30 cellular contexts compared by ENCODE assay signal in the genomic region with DNA sequence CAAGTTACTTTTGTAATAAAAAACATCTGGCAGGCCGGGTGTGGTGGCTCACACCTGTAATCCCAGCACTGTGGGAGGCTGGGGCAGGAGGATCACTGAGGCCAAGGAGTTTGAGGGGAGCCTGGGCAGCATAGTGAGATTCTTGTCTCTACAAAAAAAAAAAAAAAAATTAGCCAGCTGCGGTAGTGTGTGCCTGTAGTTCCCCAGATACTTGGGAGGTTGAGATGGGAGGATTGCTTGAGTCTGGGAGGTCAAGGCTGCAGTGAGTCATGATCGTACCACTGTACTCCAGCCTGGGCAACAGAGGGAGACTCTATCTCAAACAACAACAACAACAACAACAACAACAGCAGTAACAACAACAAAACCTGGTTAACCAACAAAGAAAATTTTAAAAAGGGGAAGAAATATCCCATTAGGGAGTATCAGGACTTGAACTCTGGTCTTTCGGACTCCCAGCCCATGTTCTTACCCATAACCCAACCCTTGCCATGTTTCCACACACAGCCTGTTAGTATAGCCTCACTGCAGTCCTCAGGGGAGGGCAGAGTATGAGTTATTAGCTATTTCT. TPM values are rescaled to one million over a fixed set of nuclear protein-coding genes. Genes with fewer than 3 reads are reported as not detected.
DNase-seq lines count a peak whose midpoint lies in the region; ATAC-seq and TF ChIP-seq lines count a peak whose summit lies in the region.
"Had no signal": no experiment of that assay in that cellular context is flagged by ENCODE, and none has a peak within 500 bp of the region (broad histone marks: within the 10 kb centered on the region; RNA-seq: fewer than 3 reads in every experiment).

No MANE protein-coding gene starts in this region.

- ATAC-seq in stimulated activated effector memory CD8-positive, alpha-beta T cell treated with anti-CD3 and anti-CD28 coated beads, Interleukin-12 subunit alpha, Interleukin-12 subunit beta, amount 100 ng/mL, for 72 hours, result no peak
- no peak for ATAC-seq in GM21737 (IDR thresholded peaks at IDR 0.05; ENCODE audit: unreplicated experiment)

- no peak for TF ChIP-seq POLR2A in Peyer's patch (IDR thresholded peaks at IDR 0.05)

- no peaks in the 10 kb centered on the region for H3K27me3 Mint-ChIP-seq in endodermal cell (ENCODE audit: insufficient read depth)

- no peak overlapping the region for H3K9ac ChIP-seq in endodermal cell (ENCODE audit: extremely low read depth, low read length, poor library complexity, severe bottlenecking)

- WGBS in endodermal cell (ENCODE audit: insufficient coverage in 1 of 2, insufficient read length in 1 of 2), 2 experiments, result 89% methylated on average over 4 of the region's 4 CpGs; no CpG with 5 or more reads in 1 of the 2 experiments

- H3K27ac ChIP-seq in HL-60 (replicated peaks) (peak overlapping the region; percentile 87), Peyer's patch (peak overlapping the region; percentile 12 to 78 (median 50)), endodermal cell (ENCODE audit: low read depth, low read length) (no peak overlapping the region)
- H3K27ac ChIP-seq: epithelial cell of prostate, SJSA1, suprapubic skin had no signal

- H3K27ac Mint-ChIP-seq in endodermal cell, result peak overlapping the region; percentile 66
- H3K27ac Mint-ChIP-seq in stimulated activated effector memory CD8-positive, alpha-beta T cell treated with anti-CD3 and anti-CD28 coated beads, Interleukin-12 subunit alpha, Interleukin-12 subunit beta, amount 100 ng/mL, for 72 hours, result no peak overlapping the region
- H3K27ac Mint-ChIP-seq: CD8-positive, alpha-beta T cell had no signal

- H3K36me3 ChIP-seq in Peyer's patch (no peaks in the 10 kb centered on the region), endodermal cell (ENCODE audit: control insufficient read depth, insufficient read depth, low read length) (no peaks in the 10 kb centered on the region)
- H3K36me3 ChIP-seq: HAP-1, SJSA1, suprapubic skin had no signal

- H3K36me3 Mint-ChIP-seq in endodermal cell (ENCODE audit: low read depth), result peaks cover 5% of the 10 kb centered on the region
- H3K36me3 Mint-ChIP-seq in stimulated activated effector memory CD8-positive, alpha-beta T cell treated with anti-CD3 and anti-CD28 coated beads, Interleukin-12 subunit alpha, Interleukin-12 subunit beta, amount 100 ng/mL, for 72 hours, result no peaks in the 10 kb centered on the region
- H3K36me3 Mint-ChIP-seq: activated naive CD8-positive, alpha-beta T cell treated with anti-CD3 and anti-CD28 coated beads, Interleukin-2, amount 10 ng/mL, durations not matched to agents 7 days and 5 days; CD8-positive, alpha-beta T cell had no signal

- H3K4me1 ChIP-seq in Peyer's patch (peaks cover 0 to 25% (median 14%) of the 10 kb centered on the region in 4 donors), endodermal cell (ENCODE audit: control insufficient read depth, insufficient read depth, low read length) (peaks cover 5% of the 10 kb centered on the region)
- H3K4me1 ChIP-seq: SJSA1 had no signal

- TF ChIP-seq CTCF in HL-60 (IDR thresholded peaks at IDR 0.05; ENCODE audit: insufficient read depth, low read length) (no peak), Peyer's patch (IDR thresholded peaks at IDR 0.05) (no peak), endodermal cell (conservative IDR thresholded peaks at IDR 0.05) (no peak)

- H3K4me3 ChIP-seq in HL-60 (replicated peaks; ENCODE audit: insufficient read depth, low read length) (no peak overlapping the region), Peyer's patch (no peak overlapping the region), endodermal cell (ENCODE audit: low read length) (no peak overlapping the region)
- H3K4me3 ChIP-seq: HAP-1, SJSA1, suprapubic skin had no signal

- H3K9me3 ChIP-seq in Peyer's patch (no peaks in the 10 kb centered on the region), endodermal cell (ENCODE audit: control insufficient read depth, low read length) (no peaks in the 10 kb centered on the region)
- H3K9me3 ChIP-seq: HAP-1, SJSA1, suprapubic skin had no signal

- DNase-seq in HL-60 (ENCODE audit: low read depth in 1 of 2, low spot score in 1 of 2), result no peak
- no peak for DNase-seq in Peyer's patch
- no peak for DNase-seq in endodermal cell
- no peak for DNase-seq in stimulated activated effector memory CD8-positive, alpha-beta T cell treated with anti-CD3 and anti-CD28 coated beads, Interleukin-12 subunit alpha, Interleukin-12 subunit beta, amount 100 ng/mL, for 72 hours (ENCODE audit: low spot score in 2 of 2)
- no peak for DNase-seq in DMS153 (lab: John Stamatoyannopoulos, UW)
- DNase-seq in NCI-H1417 (lab: John Stamatoyannopoulos, UW), result no peak
- no peak for DNase-seq in 8988T
- DNase-seq: activated CD4-positive, alpha-beta T cell treated with anti-CD3 and anti-CD28 coated beads for 1 hour; activated effector memory CD4-positive, alpha-beta T cell treated with Interleukin-2 at 50 U/mL for 16 hours; activated naive CD8-positive, alpha-beta T cell treated with anti-CD3 and anti-CD28 coated beads, Interleukin-2, amount 10 ng/mL, durations not matched to agents 7 days and 5 days; activated T-cell treated with anti-CD3 and anti-CD28 coated beads for 4 hours; CD8-positive, alpha-beta T cell; KBM-7; NCI-H1436 treated with DMSO at 0.1 percent for 48 hours; NCI-H345; NCI-H748 treated with DMSO at 0.1 percent for 48 hours; nephron progenitor cell; RPMI8226; stimulated activated CD4-positive, alpha-beta T cell treated with anti-CD3 and anti-CD28 coated beads, Interleukin-2, amount 100 ng/mL, for 48 hours; T-helper 1 cell had no signal

- H3K27me3 ChIP-seq in HL-60 (ENCODE audit: insufficient read depth, poor library complexity, severe bottlenecking), result no peaks in the 10 kb centered on the region
- H3K27me3 ChIP-seq in Peyer's patch, result no peaks in the 10 kb centered on the region
- H3K27me3 ChIP-seq in endodermal cell (ENCODE audit: control insufficient read depth, insufficient read depth, low read length, poor library complexity, severe bottlenecking), result no peaks in the 10 kb centered on the region

- H3K4me1 Mint-ChIP-seq in endodermal cell, result peaks cover 32% of the 10 kb centered on the region
- peaks cover 29% of the 10 kb centered on the region for H3K4me1 Mint-ChIP-seq in stimulated activated effector memory CD8-positive, alpha-beta T cell treated with anti-CD3 and anti-CD28 coated beads, Interleukin-12 subunit alpha, Interleukin-12 subunit beta, amount 100 ng/mL, for 72 hours

- no peak overlapping the region for H3K4me3 Mint-ChIP-seq in endodermal cell
- peak overlapping the region; percentile 38 for H3K4me3 Mint-ChIP-seq in stimulated activated effector memory CD8-positive, alpha-beta T cell treated with anti-CD3 and anti-CD28 coated beads, Interleukin-12 subunit alpha, Interleukin-12 subunit beta, amount 100 ng/mL, for 72 hours
- H3K4me3 Mint-ChIP-seq: nephron progenitor cell had no signal

- no peaks in the 10 kb centered on the region for H3K9me3 Mint-ChIP-seq in endodermal cell
- H3K9me3 Mint-ChIP-seq in stimulated activated effector memory CD8-positive, alpha-beta T cell treated with anti-CD3 and anti-CD28 coated beads, Interleukin-12 subunit alpha, Interleukin-12 subunit beta, amount 100 ng/mL, for 72 hours, result no peaks in the 10 kb centered on the region
- H3K9me3 Mint-ChIP-seq: activated naive CD8-positive, alpha-beta T cell treated with anti-CD3 and anti-CD28 coated beads, Interleukin-2, amount 10 ng/mL, durations not matched to agents 7 days and 5 days; CD8-positive, alpha-beta T cell; nephron progenitor cell had no signal

RNA-seq across cellular contexts. Expression of gene PALD1, which starts 17.2 kb away (rescaled TPM):
- total RNA-seq in Peyer's patch (10 to 100 TPM in 1 of 4 donors, 1 to 10 TPM in 3; 1.2 to 15.7 (median 3.6) TPM), endodermal cell (10 to 100 TPM; 17.3 to 19.7 TPM)
- 12.0 TPM for polyA plus RNA-seq in endodermal cell (2013, experiment 1 of 2)
- 11.6 TPM for polyA plus RNA-seq in endodermal cell (2013, experiment 2 of 2)
- total RNA-seq: SJSA1 had no signal

RNA-seq across cellular contexts. Expression of gene NODAL, which starts 54.3 kb away (rescaled TPM):
- total RNA-seq in Peyer's patch (not detected), endodermal cell (10 to 100 TPM; 18.2 to 71.0 TPM)
- 36.1 TPM for polyA plus RNA-seq in endodermal cell (2013, experiment 1 of 2)
- 39.2 TPM for polyA plus RNA-seq in endodermal cell (2013, experiment 2 of 2)
- total RNA-seq: activated naive CD8-positive, alpha-beta T cell treated with anti-CD3 and anti-CD28 coated beads, Interleukin-2, amount 10 ng/mL, durations not matched to agents 7 days and 5 days; CD8-positive, alpha-beta T cell; glomerular endothelial cell; HT1080; liver; mononuclear cell; right cardiac atrium; SJSA1; suprapubic skin had no signal
- polyA plus RNA-seq: liver, right cardiac atrium had no signal

Comparison
In these comparisons a context has a peak if more than half of its experiments do, and no peak if none do; other contexts are left out.
1. RNA of gene NODAL, which starts 54.3 kb away (total RNA-seq): 18.2 to 71.0 TPM in endodermal cell; not detected in Peyer's patch; every median in the first group is over 10 times any median in the second.